9 cellular contexts compared by ENCODE assay signal in genomic region chr16:89924298-89924924, GRCh38. TPM values are rescaled to one million over a fixed set of nuclear protein-coding genes. Genes with fewer than 3 reads are reported as not detected.
DNase-seq lines count a peak whose midpoint lies in the region; ATAC-seq and TF ChIP-seq lines count a peak whose summit lies in the region.
"Had no signal": no experiment of that assay in that cellular context is flagged by ENCODE, and none has a peak within 500 bp of the region (broad histone marks: within the 10 kb centered on the region; RNA-seq: fewer than 3 reads in every experiment).

No MANE protein-coding gene starts in this region.

- no peak for DNase-seq in natural killer cell
- no peak for DNase-seq in natural killer cell treated with Interleukin-12 subunit alpha and Interleukin-12 subunit beta and Interleukin-15 and Interleukin-18, amount 100 ng/mL, for 72 hours (ENCODE audit: low spot score)
- peak; percentile 37 for DNase-seq in NCI-H446 treated with DMSO at 0.1 percent for 48 hours (lab: John Stamatoyannopoulos, UW)
- peak; percentile 45 for DNase-seq in amniotic epithelial cell (ENCODE audit: low read depth)
- peak; percentile 72 for DNase-seq in islet precursor cell

- ATAC-seq in natural killer cell, result peak in 2 of 3 donors; percentile 23 to 46
- ATAC-seq in natural killer cell treated with Interleukin-12 subunit alpha and Interleukin-12 subunit beta and Interleukin-15 and Interleukin-18, amount 100 ng/mL, for 72 hours, result no peak
- no peak for ATAC-seq in HG03565 (IDR thresholded peaks at IDR 0.05; ENCODE audit: unreplicated experiment)
- ATAC-seq in HG02973 (IDR thresholded peaks at IDR 0.05; ENCODE audit: unreplicated experiment), result no peak
- no peak for ATAC-seq in GM21825 (IDR thresholded peaks at IDR 0.05; ENCODE audit: unreplicated experiment)

- H3K9me3 Mint-ChIP-seq in natural killer cell, result no peaks in the 10 kb centered on the region
- H3K9me3 Mint-ChIP-seq in natural killer cell treated with Interleukin-12 subunit alpha and Interleukin-12 subunit beta and Interleukin-15 and Interleukin-18, amount 100 ng/mL, for 72 hours, result no peaks in the 10 kb centered on the region
- H3K9me3 Mint-ChIP-seq: central memory CD8-positive, alpha-beta T cell had no signal

- H3K4me3 Mint-ChIP-seq in natural killer cell, result peak overlapping the region; percentile 56
- H3K4me3 Mint-ChIP-seq in natural killer cell treated with Interleukin-12 subunit alpha and Interleukin-12 subunit beta and Interleukin-15 and Interleukin-18, amount 100 ng/mL, for 72 hours, result no peak overlapping the region
- H3K4me3 Mint-ChIP-seq: central memory CD8-positive, alpha-beta T cell had no signal

- peaks cover 9 to 28% of the 10 kb centered on the region in 2 donors for H3K27me3 Mint-ChIP-seq in natural killer cell (ENCODE audit: low read depth in 2 of 2)
- H3K27me3 Mint-ChIP-seq in natural killer cell treated with Interleukin-12 subunit alpha and Interleukin-12 subunit beta and Interleukin-15 and Interleukin-18, amount 100 ng/mL, for 72 hours, result peaks cover 10 to 15% of the 10 kb centered on the region in 2 donors

- no peaks in the 10 kb centered on the region for H3K36me3 Mint-ChIP-seq in natural killer cell
- H3K36me3 Mint-ChIP-seq in natural killer cell treated with Interleukin-12 subunit alpha and Interleukin-12 subunit beta and Interleukin-15 and Interleukin-18, amount 100 ng/mL, for 72 hours, result no peaks in the 10 kb centered on the region

- peaks cover 8 to 18% of the 10 kb centered on the region in 2 donors for H3K4me1 Mint-ChIP-seq in natural killer cell
- H3K4me1 Mint-ChIP-seq in natural killer cell treated with Interleukin-12 subunit alpha and Interleukin-12 subunit beta and Interleukin-15 and Interleukin-18, amount 100 ng/mL, for 72 hours (ENCODE audit: low read depth in 2 of 2), result peaks cover 12 to 14% of the 10 kb centered on the region in 2 donors

- TF ChIP-seq CTCF in natural killer cell (IDR thresholded peaks at IDR 0.05), result no peak

- intact Hi-C loops in natural killer cell (cut with micrococcal nuclease), result no loop called here

- no peak overlapping the region for H3K27ac Mint-ChIP-seq in natural killer cell
- no peak overlapping the region for H3K27ac Mint-ChIP-seq in natural killer cell treated with Interleukin-12 subunit alpha and Interleukin-12 subunit beta and Interleukin-15 and Interleukin-18, amount 100 ng/mL, for 72 hours

RNA-seq across cellular contexts. Expression of gene TUBB3, which starts 1.3 kb away (rescaled TPM):
- 1 to 10 TPM; 1.1 to 1.3 (median 1.2) TPM for total RNA-seq in natural killer cell
- total RNA-seq in natural killer cell treated with Interleukin-12 subunit alpha and Interleukin-12 subunit beta and Interleukin-15 and Interleukin-18, amount 100 ng/mL, for 72 hours, result 10 to 100 TPM in 1 of 2 donors, 1 to 10 TPM in 1; 9.6 to 10.9 TPM

RNA-seq across cellular contexts. Expression of gene MC1R, which starts 5.7 kb away (rescaled TPM):
- 10 to 100 TPM; 12.3 to 22.2 (median 13.7) TPM for total RNA-seq in natural killer cell
- total RNA-seq in natural killer cell treated with Interleukin-12 subunit alpha and Interleukin-12 subunit beta and Interleukin-15 and Interleukin-18, amount 100 ng/mL, for 72 hours, result 10 to 100 TPM in 1 of 2 donors, 1 to 10 TPM in 1; 9.3 to 13.0 TPM

RNA-seq across cellular contexts. Expression of gene DEF8, which starts 24.1 kb away (rescaled TPM):
- 10 to 100 TPM; 43.0 to 60.3 (median 50.1) TPM for total RNA-seq in natural killer cell
- total RNA-seq in natural killer cell treated with Interleukin-12 subunit alpha and Interleukin-12 subunit beta and Interleukin-15 and Interleukin-18, amount 100 ng/mL, for 72 hours, result 10 to 100 TPM; 44.2 to 55.5 TPM

RNA-seq across cellular contexts. Expression of gene TCF25, which starts 51.0 kb away (rescaled TPM):
- 100 to 1,000 TPM; 509 to 682 (median 567) TPM for total RNA-seq in natural killer cell
- total RNA-seq in natural killer cell treated with Interleukin-12 subunit alpha and Interleukin-12 subunit beta and Interleukin-15 and Interleukin-18, amount 100 ng/mL, for 72 hours, result 100 to 1,000 TPM; 239 to 382 TPM

Comparison
In these comparisons a context has a peak if more than half of its experiments do, and no peak if none do; other contexts are left out.
1. ATAC-seq: peak in natural killer cell (2 of 3); none in natural killer cell treated with Interleukin-12 subunit alpha and Interleukin-12 subunit beta and Interleukin-15 and Interleukin-18, amount 100 ng/mL, for 72 hours (0 of 2), HG03565 (single experiment), HG02973 (single experiment) and GM21825 (single experiment).
2. RNA of gene TUBB3, which starts 1.3 kb away (total RNA-seq): 9.6 to 10.9 TPM in natural killer cell treated with Interleukin-12 subunit alpha and Interleukin-12 subunit beta and Interleukin-15 and Interleukin-18, amount 100 ng/mL, for 72 hours; 1.1 to 1.3 TPM in natural killer cell; every median in the first group is over 4 times any median in the second.
3. DNase-seq: peak in NCI-H446 treated with DMSO at 0.1 percent for 48 hours (single experiment), amniotic epithelial cell (single experiment) and islet precursor cell (single experiment); none in natural killer cell (single experiment) and natural killer cell treated with Interleukin-12 subunit alpha and Interleukin-12 subunit beta and Interleukin-15 and Interleukin-18, amount 100 ng/mL, for 72 hours (single experiment).